ENCODE assay signal across 3 cellular contexts in genomic region chr18:78920436-78921138, GRCh38.
TF ChIP-seq lines count a peak whose summit lies in the region.

No MANE protein-coding gene starts in this region.

TF ChIP-seq in H1, 55 proteins besides CTCF, POLR2A, EP300 and RAD21:
- no peak for TF ChIP-seq CREB1 (IDR thresholded peaks at IDR 0.05)
- TF ChIP-seq RXRA (IDR thresholded peaks at IDR 0.05; ENCODE audit: insufficient read depth, low read depth, low read length): no peak
- no peak for TF ChIP-seq ATF2 (IDR thresholded peaks at IDR 0.05; ENCODE audit: low read length)
- no peak for TF ChIP-seq GABPA (IDR thresholded peaks at IDR 0.05; ENCODE audit: borderline replicate concordance, insufficient read depth, low read length)
- TF ChIP-seq ATF3 (IDR thresholded peaks at IDR 0.05; ENCODE audit: insufficient read depth, low read depth, low read length): no peak
- no peak for TF ChIP-seq BRCA1 (IDR thresholded peaks at IDR 0.05; ENCODE audit: low read depth, low read length)
- no peak for TF ChIP-seq EGR1 (IDR thresholded peaks at IDR 0.05; ENCODE audit: borderline replicate concordance, low read depth, low read length)
- no peak for TF ChIP-seq POLR2AphosphoS5 (IDR thresholded peaks at IDR 0.05; ENCODE audit: low read depth, low read length)
- TF ChIP-seq EZH2 (IDR thresholded peaks at IDR 0.05; ENCODE audit: low read depth, low read length, severe bottlenecking): no peak
- no peak for TF ChIP-seq TEAD4 (IDR thresholded peaks at IDR 0.05; ENCODE audit: low read depth, low read length)
- TF ChIP-seq RFX5 (IDR thresholded peaks at IDR 0.05; ENCODE audit: borderline replicate concordance, low read depth, low read length): no peak
- TF ChIP-seq MAX (IDR thresholded peaks at IDR 0.05): no peak
- TF ChIP-seq KDM5A (IDR thresholded peaks at IDR 0.05; ENCODE audit: low read length): no peak
- TF ChIP-seq E2F6 (IDR thresholded peaks at IDR 0.05): no peak
- no peak for TF ChIP-seq SAP30 (IDR thresholded peaks at IDR 0.05; ENCODE audit: insufficient read depth, insufficient replicate concordance, low read length)
- TF ChIP-seq ZNF274 (IDR thresholded peaks at IDR 0.05; ENCODE audit: borderline replicate concordance, extremely low read depth, low read length): no peak
- no peak for TF ChIP-seq RNF2 (IDR thresholded peaks at IDR 0.05; ENCODE audit: borderline replicate concordance, low read depth, low read length, missing control alignments, poor library complexity, severe bottlenecking)
- no peak for TF ChIP-seq CHD1 (IDR thresholded peaks at IDR 0.05; ENCODE audit: low read depth, low read length)

TF ChIP-seq in HepG2, 621 proteins besides CTCF, POLR2A, EP300 and RAD21:
- no peak for TF ChIP-seq TBL1XR1 (IDR thresholded peaks at IDR 0.05; ENCODE audit: borderline replicate concordance, low read length, partially characterized antibody)
- TF ChIP-seq KLF6 (CRISPR knock-in tag; IDR thresholded peaks at IDR 0.05): no peak
- TF ChIP-seq MNT (IDR thresholded peaks at IDR 0.05): peak; percentile 98
- no peak for TF ChIP-seq ZNF276 (CRISPR knock-in tag; IDR thresholded peaks at IDR 0.05; ENCODE audit: low read depth)
- no peak for TF ChIP-seq GRHL1 (CRISPR knock-in tag; conservative IDR thresholded peaks at IDR 0.05)
TF ChIP-seq in HepG2: peak in this region for 1.

TF ChIP-seq in GM12891, 5 proteins besides CTCF, POLR2A, EP300 and RAD21:
- TF ChIP-seq PAX5 (IDR thresholded peaks at IDR 0.05; ENCODE audit: insufficient read depth, low read length, severe bottlenecking): no peak
- no peak for TF ChIP-seq SPI1 (IDR thresholded peaks at IDR 0.05; ENCODE audit: low read depth, low read length)
- TF ChIP-seq TAF1 (IDR thresholded peaks at IDR 0.05; ENCODE audit: low read depth, low read length): no peak
- TF ChIP-seq POLR2AphosphoS5 (IDR thresholded peaks at IDR 0.05; ENCODE audit: low read depth, low read length): no peak
- TF ChIP-seq POU2F2 (IDR thresholded peaks at IDR 0.05; ENCODE audit: low read depth, low read length): no peak
